ENCODE assay signal across 20 cellular contexts in genomic region chr16:69182730-69183416, GRCh38. TPM values are rescaled to one million over a fixed set of nuclear protein-coding genes. Genes with fewer than 3 reads are reported as not detected.
DNase-seq lines count a peak whose midpoint lies in the region; ATAC-seq and TF ChIP-seq lines count a peak whose summit lies in the region.
"Had no signal": no experiment of that assay in that cellular context is flagged by ENCODE, and none has a peak within 500 bp of the region (broad histone marks: within the 10 kb centered on the region; RNA-seq: fewer than 3 reads in every experiment).

No MANE protein-coding gene starts in this region.

- H4K8ac ChIP-seq in mesendoderm (ENCODE audit: low read depth, low read length): no peak overlapping the region

- H3K9ac ChIP-seq in mesendoderm (ENCODE audit: low read length): no peak overlapping the region

- no peaks in the 10 kb centered on the region for H3K27me3 Mint-ChIP-seq in activated naive CD8-positive, alpha-beta T cell treated with anti-CD3 and anti-CD28 coated beads for 36 hours
- H3K27me3 Mint-ChIP-seq: activated B cell treated with CpG ODN at 0.5 μM for 24 hours, B cell had no signal

- no peak overlapping the region for H2BK15ac ChIP-seq in mesendoderm (replicated peaks; ENCODE audit: low read depth)

- peaks cover 34% of the 10 kb centered on the region for H3K4me1 ChIP-seq in RWPE2 (ENCODE audit: insufficient read depth, poor library complexity, severe bottlenecking)
- peaks cover 4% of the 10 kb centered on the region for H3K4me1 ChIP-seq in mesendoderm (ENCODE audit: control insufficient read depth, low read depth, low read length)

- H3K36me3 Mint-ChIP-seq in activated naive CD8-positive, alpha-beta T cell treated with anti-CD3 and anti-CD28 coated beads for 36 hours: peaks cover 6% of the 10 kb centered on the region

- no peak overlapping the region for H3K4ac ChIP-seq in mesendoderm (ENCODE audit: low read depth, low read length)

- H3K9me3 ChIP-seq in RWPE2 (ENCODE audit: severe bottlenecking): no peaks in the 10 kb centered on the region
- H3K9me3 ChIP-seq: ascending aorta, SJSA1 had no signal

- H3K4me3 Mint-ChIP-seq in activated naive CD8-positive, alpha-beta T cell treated with anti-CD3 and anti-CD28 coated beads for 36 hours: no peak overlapping the region
- H3K4me3 Mint-ChIP-seq: activated B cell treated with CpG ODN at 0.5 μM for 24 hours, B cell had no signal

- no peaks in the 10 kb centered on the region for H3K79me2 ChIP-seq in mesendoderm (ENCODE audit: control insufficient read depth, insufficient read depth, low read length)

- H3K27ac ChIP-seq in C4-2B (peak overlapping the region; percentile 29), RWPE2 (ENCODE audit: poor library complexity, severe bottlenecking) (peak overlapping the region; percentile 24), mesendoderm (ENCODE audit: low read depth, low read length) (no peak overlapping the region)
- H3K27ac ChIP-seq: SJSA1 had no signal

- H3K56ac ChIP-seq in mesendoderm (ENCODE audit: low read length): no peak overlapping the region

- H3K27me3 ChIP-seq in RWPE2 (ENCODE audit: insufficient read depth, poor library complexity, severe bottlenecking) (no peaks in the 10 kb centered on the region), mesendoderm (ENCODE audit: insufficient read depth, low read length, poor library complexity) (no peaks in the 10 kb centered on the region)
- H3K27me3 ChIP-seq: ascending aorta, SJSA1 had no signal

- H2BK5ac ChIP-seq in mesendoderm (ENCODE audit: low read length): no peak overlapping the region

- no peak overlapping the region for H4K5ac ChIP-seq in mesendoderm (ENCODE audit: low read length)

- H3K36me3 ChIP-seq in RWPE2 (ENCODE audit: low read depth): no peaks in the 10 kb centered on the region
- no peaks in the 10 kb centered on the region for H3K36me3 ChIP-seq in mesendoderm (ENCODE audit: control insufficient read depth, insufficient read depth, low read length)
- H3K36me3 ChIP-seq: ascending aorta had no signal

- peak; percentile 53 for DNase-seq in NAMALWA (ENCODE audit: low spot score)
- DNase-seq in RWPE2 (ENCODE audit: low spot score): no peak
- DNase-seq in left lobe of liver (ENCODE audit: low spot score): peak; percentile 44
- no peak for DNase-seq in hypothalamus (lab: John Stamatoyannopoulos, UW)
- no peak for DNase-seq in mesendoderm
- DNase-seq in OCI-M2 (lab: John Stamatoyannopoulos, UW; ENCODE audit: unreplicated experiment): no peak
- no peak for DNase-seq in activated naive CD8-positive, alpha-beta T cell treated with anti-CD3 and anti-CD28 coated beads for 36 hours
- DNase-seq: activated B cell treated with CpG ODN at 0.5 μM for 24 hours; activated T-cell treated with anti-CD3 and anti-CD28 coated beads, Interleukin-2, amount 50 U/mL, for 1 hour; foreskin melanocyte; GOT3; islet precursor cell; Kasumi-1; NCI-H748 treated with DMSO at 0.1 percent for 48 hours; stimulated activated CD4-positive, alpha-beta T cell treated with anti-CD3 and anti-CD28 coated beads, Interleukin-4, amount 100 ng/mL, for 4 hours; stimulated activated naive CD4-positive, alpha-beta T cell treated with Interleukin-2 at 50 U/mL for 16 hours had no signal

- H2BK120ac ChIP-seq in mesendoderm (ENCODE audit: low read depth, low read length): no peak overlapping the region

- H3K27ac Mint-ChIP-seq in activated naive CD8-positive, alpha-beta T cell treated with anti-CD3 and anti-CD28 coated beads for 36 hours: no peak overlapping the region
- H3K27ac Mint-ChIP-seq: activated B cell treated with CpG ODN at 0.5 μM for 24 hours, B cell had no signal

- H3K79me1 ChIP-seq in mesendoderm (ENCODE audit: low read length): no peaks in the 10 kb centered on the region

- H3K23ac ChIP-seq in mesendoderm (ENCODE audit: low read length): no peak overlapping the region

- WGBS in mesendoderm (ENCODE audit: extremely low coverage, insufficient coverage, low lambda C conversion rate): no CpG with 5 or more reads among the region's 10 CpGs

- no peak overlapping the region for H3K4me3 ChIP-seq in RWPE2 (ENCODE audit: severe bottlenecking)
- no peak overlapping the region for H3K4me3 ChIP-seq in mesendoderm (ENCODE audit: low read length)
- H3K4me3 ChIP-seq: ascending aorta, SJSA1 had no signal

- no peaks in the 10 kb centered on the region for H3K9me3 Mint-ChIP-seq in activated naive CD8-positive, alpha-beta T cell treated with anti-CD3 and anti-CD28 coated beads for 36 hours
- H3K9me3 Mint-ChIP-seq: activated B cell treated with CpG ODN at 0.5 μM for 24 hours had no signal

- TF ChIP-seq CTCF in C4-2B (conservative IDR thresholded peaks at IDR 0.05) (no peak), RWPE2 (IDR thresholded peaks at IDR 0.05; ENCODE audit: poor library complexity, severe bottlenecking) (no peak)

- H3K18ac ChIP-seq in mesendoderm (ENCODE audit: low read length): no peak overlapping the region

- H3K4me2 ChIP-seq in mesendoderm (ENCODE audit: low read length): no peak overlapping the region

- ATAC-seq in RWPE2 (ENCODE audit: low read depth): no peak
- no peak for ATAC-seq in left lobe of liver

- no peak overlapping the region for H2AK5ac ChIP-seq in mesendoderm (ENCODE audit: low read length)

- peaks cover 26% of the 10 kb centered on the region for H3K4me1 Mint-ChIP-seq in activated naive CD8-positive, alpha-beta T cell treated with anti-CD3 and anti-CD28 coated beads for 36 hours

RNA-seq across cellular contexts. Expression of gene SNTB2, which starts 4.1 kb away (rescaled TPM):
- total RNA-seq in left lobe of liver: 11.6 TPM
- 5.2 TPM for polyA plus RNA-seq in mesendoderm (2013, experiment 1 of 2)
- polyA plus RNA-seq in mesendoderm (2013, experiment 2 of 2): 5.2 TPM
- 1 to 10 TPM; 6.1 to 6.3 TPM for total RNA-seq in activated naive CD8-positive, alpha-beta T cell treated with anti-CD3 and anti-CD28 coated beads for 36 hours

RNA-seq across cellular contexts. Expression of gene UTP4, which starts 50.4 kb away (rescaled TPM):
- total RNA-seq in left lobe of liver: 17.6 TPM
- 80.1 TPM for polyA plus RNA-seq in mesendoderm (2013, experiment 1 of 2)
- 82.8 TPM for polyA plus RNA-seq in mesendoderm (2013, experiment 2 of 2)
- 100 to 1,000 TPM; 149 to 153 TPM for total RNA-seq in activated naive CD8-positive, alpha-beta T cell treated with anti-CD3 and anti-CD28 coated beads for 36 hours

RNA-seq across cellular contexts. Expression of gene CHTF8, which starts 50.5 kb away (rescaled TPM):
- total RNA-seq in left lobe of liver: 59.1 TPM
- polyA plus RNA-seq in mesendoderm (2013, experiment 1 of 2): 88.0 TPM
- polyA plus RNA-seq in mesendoderm (2013, experiment 2 of 2): 89.9 TPM
- total RNA-seq in activated naive CD8-positive, alpha-beta T cell treated with anti-CD3 and anti-CD28 coated beads for 36 hours: 100 to 1,000 TPM; 135 to 141 TPM

Comparison
In these comparisons a context has a peak if more than half of its experiments do, and no peak if none do; other contexts are left out.
1. DNase-seq: peak in NAMALWA (single experiment) and left lobe of liver (single experiment); none in RWPE2 (single experiment), hypothalamus (0 of 51), mesendoderm (single experiment), OCI-M2 (single experiment) and activated naive CD8-positive, alpha-beta T cell treated with anti-CD3 and anti-CD28 coated beads for 36 hours (single experiment).